In genomic region chr1:9399510-9400424, GRCh38 we compare ENCODE assay signal across 9 cellular contexts.
DNase-seq lines count a peak whose midpoint lies in the region; ATAC-seq, FAIRE-seq and TF ChIP-seq lines count a peak whose summit lies in the region.
"Had no signal": no experiment of that assay in that cellular context is flagged by ENCODE, and none has a peak within 500 bp of the region (broad histone marks: within the 10 kb centered on the region; RNA-seq: fewer than 3 reads in every experiment).

No MANE protein-coding gene starts in this region.

- H3K9ac ChIP-seq in PC-3 (ENCODE audit: low read length) = no peak overlapping the region

- H3K9me2 ChIP-seq in PC-3 (replicated peaks; ENCODE audit: low read length) = no peaks in the 10 kb centered on the region

- peak overlapping the region; percentile 68; the same call in 1 of the 2 replicates for H2AFZ ChIP-seq in PC-3 (ENCODE audit: low read length)

- FAIRE-seq in GM19239 (lab: Jason Lieb, UNC) = peak; percentile 8
- no peak for FAIRE-seq in HTR-8/SVneo (lab: Jason Lieb, UNC)

- CTCF ChIA-PET in PC-3 (lab: Charles Lee) = interaction anchor here (0.6 kb wide), 1 partner anchor 395 kb away, joined by 3 read pairs; no protein-coding TSS in a partner anchor

- H3K4me2 ChIP-seq in PC-3 (ENCODE audit: low read length) = peak overlapping the region; percentile 51

- H3K36me3 ChIP-seq in PC-3 (ENCODE audit: low read depth, low read length) = no peaks in the 10 kb centered on the region

- no peaks in the 10 kb centered on the region for H4K20me1 ChIP-seq in PC-3 (ENCODE audit: low read length)

- H3K27ac ChIP-seq in PC-3 (ENCODE audit: low read length) = no peak overlapping the region

- H3F3A ChIP-seq in PC-3 (ENCODE audit: low read length, unreplicated experiment) = no peaks in the 10 kb centered on the region

- no peak for DNase-seq in GM19239 (ENCODE audit: insufficient read length, low spot score)
- no peak for DNase-seq in PC-3
- DNase-seq in glomerular visceral epithelial cell (ENCODE audit: extremely low spot score) = peak; percentile 47
- peak; percentile 63 for DNase-seq in retina
- DNase-seq in occipital lobe (lab: John Stamatoyannopoulos, UW) = no peak
- no peak for DNase-seq in HTR-8/SVneo (ENCODE audit: insufficient read length, low spot score)
- no peak for DNase-seq in germinal center (ENCODE audit: low spot score)
- DNase-seq in DMS114 treated with DMSO at 0.1 percent for 48 hours (lab: John Stamatoyannopoulos, UW; ENCODE audit: unreplicated experiment) = no peak
- DNase-seq: activated T-cell treated with anti-CD3 and anti-CD28 coated beads, Interleukin-2, amount 50 U/mL, for 4 hours had no signal

- BruUV-seq in PC-3 (replicated peaks; lab: Mats Ljungman, UMichigan) = no TSS peak

- peaks cover 25% of the 10 kb centered on the region for H3K4me1 ChIP-seq in PC-3 (ENCODE audit: insufficient read depth, low read length)

- intact Hi-C loops in PC-3 (cut with micrococcal nuclease) = no loop called here

- POLR2A ChIA-PET in PC-3 (lab: Charles Lee; ENCODE audit: unreplicated experiment) = interaction anchor here (0.6 kb wide), 1 partner anchor 11 kb away, joined by 3 read pairs; no protein-coding TSS in a partner anchor

- ATAC-seq in PC-3 = peak; percentile 16

- no peaks in the 10 kb centered on the region for H3K27me3 ChIP-seq in PC-3 (ENCODE audit: low read length)

- H3K79me2 ChIP-seq in PC-3 (ENCODE audit: low read length) = no peaks in the 10 kb centered on the region

- no peak overlapping the region for H3K4me3 ChIP-seq in PC-3 (ENCODE audit: low read length)

- H3K9me3 ChIP-seq in PC-3 (ENCODE audit: low read length) = no peaks in the 10 kb centered on the region

- TF ChIP-seq CTCF in PC-3 (conservative IDR thresholded peaks at IDR 0.05; ENCODE audit: low read depth, low read length) = no peak

Comparison
In these comparisons a context has a peak if more than half of its experiments do, and no peak if none do; other contexts are left out.
1. DNase-seq: peak in glomerular visceral epithelial cell (single experiment) and retina (single experiment); none in GM19239 (single experiment), PC-3 (single experiment), occipital lobe (single experiment), HTR-8/SVneo (single experiment), germinal center (single experiment) and DMS114 treated with DMSO at 0.1 percent for 48 hours (single experiment).